ENCODE assay signal across 8 cellular contexts in genomic region chr19:2900296-2901252, GRCh38. TPM values are rescaled to one million over a fixed set of nuclear protein-coding genes. Genes with fewer than 3 reads are reported as not detected.
DNase-seq lines count a peak whose midpoint lies in the region; ATAC-seq, FAIRE-seq and TF ChIP-seq lines count a peak whose summit lies in the region.

ZNF57 (plus strand) TSS chr19:2900928; CDS start chr19:2901046, 118 bp downstream.

- no TSS peak for BruUV-seq in PC-3 (replicated peaks; lab: Mats Ljungman, UMichigan)

- peak within 1 kb of the TSS; percentile 95 for H3K4me2 ChIP-seq in PC-3 (ENCODE audit: low read length)

- POLR2A ChIA-PET in PC-3 (lab: Charles Lee; ENCODE audit: unreplicated experiment) = interaction anchor here (1.0 kb wide), 1 partner anchor 135 kb away, joined by 3 read pairs; no protein-coding TSS in a partner anchor

- H3K36me3 Mint-ChIP-seq in activated T-cell treated with anti-CD3 and anti-CD28 coated beads, Interleukin-2, amount 50 U/mL, for 4 hours (ENCODE audit: insufficient read depth) = no peaks in the 10 kb centered on the region

- ATAC-seq in GM21515 (IDR thresholded peaks at IDR 0.05; ENCODE audit: unreplicated experiment) (peak; percentile 87), PC-3 (peak; percentile 96)
- ATAC-seq in activated T-cell treated with anti-CD3 and anti-CD28 coated beads, Interleukin-2, amount 50 U/mL, for 4 hours = peak; percentile 99

- FAIRE-seq in D721Med (lab: Jason Lieb, UNC) = no peak

- DNase-seq in D721Med (ENCODE audit: insufficient read length, low spot score) = peak; percentile 94
- DNase-seq in HuH-7 (ENCODE audit: low spot score) = peak; percentile 97
- DNase-seq in PC-3 = peak; percentile 96
- peak; percentile 98 for DNase-seq in activated T-cell treated with anti-CD3 and anti-CD28 coated beads, Interleukin-2, amount 50 U/mL, for 4 hours
- peak; percentile 95 to 97 for DNase-seq in erythroblast (lab: John Stamatoyannopoulos, UW)
- DNase-seq in mucosa of gallbladder (ENCODE audit: low spot score) = peak; percentile 100
- peak; percentile 98 for DNase-seq in stimulated activated CD8-positive, alpha-beta memory T cell treated with anti-CD3 and anti-CD28 coated beads, Interleukin-4, amount 100 ng/mL, for 24 hours (ENCODE audit: low read depth)

- peak within 1 kb of the TSS; percentile 97 for H3K4me3 Mint-ChIP-seq in activated T-cell treated with anti-CD3 and anti-CD28 coated beads, Interleukin-2, amount 50 U/mL, for 4 hours

- CTCF ChIA-PET in PC-3 (lab: Charles Lee) = interaction anchor here (0.6 to 1.1 kb wide), 3 partner anchors 13 to 263 kb away, joined by 3 to 8 read pairs (median 4); no protein-coding TSS in a partner anchor

- peaks cover 17% of the 10 kb centered on the region for H3K4me1 Mint-ChIP-seq in activated T-cell treated with anti-CD3 and anti-CD28 coated beads, Interleukin-2, amount 50 U/mL, for 4 hours (ENCODE audit: low read depth)

- no peaks in the 10 kb centered on the region for H3F3A ChIP-seq in PC-3 (ENCODE audit: low read length, unreplicated experiment)

- H3K9me3 ChIP-seq in PC-3 (ENCODE audit: low read length) = 0 out of 2 replicates have a peak, but pooled peaks cover 6% of the 10 kb centered on the region

- no peaks in the 10 kb centered on the region for H3K27me3 ChIP-seq in PC-3 (ENCODE audit: low read length)

- peak; percentile 56 for TF ChIP-seq POLR2A in erythroblast (IDR thresholded peaks at IDR 0.05; ENCODE audit: low read length)

- no peaks in the 10 kb centered on the region for H3K9me2 ChIP-seq in PC-3 (replicated peaks; ENCODE audit: low read length)

- intact Hi-C loops in PC-3 (cut with micrococcal nuclease) = no loop called here

- peaks cover 38% of the 10 kb centered on the region for H3K79me2 ChIP-seq in PC-3 (ENCODE audit: low read length)

- peak within 1 kb of the TSS; percentile 91 for H2AFZ ChIP-seq in PC-3 (ENCODE audit: low read length)

- peak within 1 kb of the TSS; percentile 84 for H3K4me3 ChIP-seq in PC-3 (ENCODE audit: low read length)

- no peak for TF ChIP-seq CTCF in D721Med (IDR thresholded peaks at IDR 0.05; ENCODE audit: insufficient read depth, missing control alignments)
- no peak for TF ChIP-seq CTCF in PC-3 (conservative IDR thresholded peaks at IDR 0.05; ENCODE audit: low read depth, low read length)

- peaks cover 10% of the 10 kb centered on the region; the same call in 1 of the 2 replicates for H3K4me1 ChIP-seq in PC-3 (ENCODE audit: insufficient read depth, low read length)

- peak within 1 kb of the TSS; percentile 76 for H3K9ac ChIP-seq in PC-3 (ENCODE audit: low read length)

- H3K36me3 ChIP-seq in PC-3 (ENCODE audit: low read depth, low read length) = no peaks in the 10 kb centered on the region

- H4K20me1 ChIP-seq in PC-3 (ENCODE audit: low read length) = no peaks in the 10 kb centered on the region

- H3K27me3 Mint-ChIP-seq in activated T-cell treated with anti-CD3 and anti-CD28 coated beads, Interleukin-2, amount 50 U/mL, for 4 hours (ENCODE audit: low read depth) = no peaks in the 10 kb centered on the region

- H3K9me3 Mint-ChIP-seq in activated T-cell treated with anti-CD3 and anti-CD28 coated beads, Interleukin-2, amount 50 U/mL, for 4 hours = no peaks in the 10 kb centered on the region

- no peak within 1 kb of the TSS for H3K27ac ChIP-seq in PC-3 (ENCODE audit: low read length)

RNA-seq across cellular contexts. Expression of gene ZNF57, which starts in this region (rescaled TPM):
- total RNA-seq in PC-3 (2014; rRNA removed) (1.6 and 3.3 TPM in 2 replicates), mucosa of gallbladder (6.0 TPM)
- total RNA-seq in activated T-cell treated with anti-CD3 and anti-CD28 coated beads, Interleukin-2, amount 50 U/mL, for 4 hours = 1 to 10 TPM; 3.6 to 4.1 (median 3.7) TPM
